11 cellular contexts compared by ENCODE assay signal in the genomic region with DNA sequence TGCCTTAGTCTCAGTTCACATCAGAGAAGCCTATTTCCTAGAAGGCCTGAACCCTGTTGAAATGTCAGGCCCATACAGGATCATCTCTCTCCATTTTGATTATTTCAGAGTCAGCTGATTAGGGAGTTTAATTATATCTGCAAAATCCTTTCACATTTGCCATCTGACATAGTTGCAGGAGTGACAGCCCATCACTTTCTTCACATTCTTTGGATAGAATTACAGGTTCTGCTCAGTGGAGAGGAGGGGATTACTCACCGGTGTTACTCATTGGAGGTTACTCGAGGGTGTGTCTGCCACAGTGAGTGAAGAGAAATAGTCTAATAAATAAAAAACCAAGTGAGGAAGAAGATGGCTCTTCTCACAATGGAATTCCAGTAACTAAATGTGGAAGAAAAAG.
DNase-seq lines count a peak whose midpoint lies in the region; TF ChIP-seq lines count a peak whose summit lies in the region.
"Had no signal": no experiment of that assay in that cellular context is flagged by ENCODE, and none has a peak within 500 bp of the region (broad histone marks: within the 10 kb centered on the region; RNA-seq: fewer than 3 reads in every experiment).

No MANE protein-coding gene starts in this region.

- DNase-seq in activated naive CD4-positive, alpha-beta T cell treated with anti-CD3 and anti-CD28 coated beads, Interleukin-2, amount 10 ng/mL, durations not matched to agents 7 days and 5 days, result no peak
- DNase-seq in SJCRH30 (peak; percentile 23 to 33), fibroblast of peridontal ligament (ENCODE audit: extremely low read depth) (peak; percentile 34), endothelial cell (ENCODE audit: low spot score) (no peak), DMS79 treated with DMSO at 0.1 percent for 48 hours (lab: John Stamatoyannopoulos, UW) (no peak), NCI-H1694 (lab: John Stamatoyannopoulos, UW) (no peak)
- DNase-seq: NCI-H1436, T-cell, upper lobe of left lung had no signal

- H3K27ac Mint-ChIP-seq in activated naive CD4-positive, alpha-beta T cell treated with anti-CD3 and anti-CD28 coated beads, Interleukin-2, amount 50 U/mL, for 24 hours, result peak overlapping the region; percentile 68
- H3K27ac Mint-ChIP-seq in activated naive CD4-positive, alpha-beta T cell treated with anti-CD3 and anti-CD28 coated beads, Interleukin-2, amount 10 ng/mL, durations not matched to agents 7 days and 5 days, result no peak overlapping the region
- peak overlapping the region; percentile 50 for H3K27ac Mint-ChIP-seq in stimulated activated naive CD8-positive, alpha-beta T cell treated with anti-CD3 and anti-CD28 coated beads, Interleukin-15, Interleukin-2, amounts not matched to agents 100 ng/mL and 50 ng/mL, for 24 hours
- no peak overlapping the region for H3K27ac Mint-ChIP-seq in endothelial cell (ENCODE audit: unreplicated experiment)
- H3K27ac Mint-ChIP-seq: T-cell had no signal

- H3K4me3 ChIP-seq in SJCRH30, result no peak overlapping the region
- H3K4me3 ChIP-seq: upper lobe of left lung had no signal

- H3K4me1 Mint-ChIP-seq in activated naive CD4-positive, alpha-beta T cell treated with anti-CD3 and anti-CD28 coated beads, Interleukin-2, amount 50 U/mL, for 24 hours, result peaks cover 58% of the 10 kb centered on the region
- peaks cover 16% of the 10 kb centered on the region for H3K4me1 Mint-ChIP-seq in activated naive CD4-positive, alpha-beta T cell treated with anti-CD3 and anti-CD28 coated beads, Interleukin-2, amount 10 ng/mL, durations not matched to agents 7 days and 5 days
- peaks cover 69% of the 10 kb centered on the region for H3K4me1 Mint-ChIP-seq in stimulated activated naive CD8-positive, alpha-beta T cell treated with anti-CD3 and anti-CD28 coated beads, Interleukin-15, Interleukin-2, amounts not matched to agents 100 ng/mL and 50 ng/mL, for 24 hours (ENCODE audit: low read depth)
- no peaks in the 10 kb centered on the region for H3K4me1 Mint-ChIP-seq in endothelial cell (ENCODE audit: unreplicated experiment)

- peaks cover 13% of the 10 kb centered on the region for H3K36me3 Mint-ChIP-seq in activated naive CD4-positive, alpha-beta T cell treated with anti-CD3 and anti-CD28 coated beads, Interleukin-2, amount 50 U/mL, for 24 hours
- H3K36me3 Mint-ChIP-seq in activated naive CD4-positive, alpha-beta T cell treated with anti-CD3 and anti-CD28 coated beads, Interleukin-2, amount 10 ng/mL, durations not matched to agents 7 days and 5 days, result peaks cover 17% of the 10 kb centered on the region
- peaks cover 28% of the 10 kb centered on the region for H3K36me3 Mint-ChIP-seq in stimulated activated naive CD8-positive, alpha-beta T cell treated with anti-CD3 and anti-CD28 coated beads, Interleukin-15, Interleukin-2, amounts not matched to agents 100 ng/mL and 50 ng/mL, for 24 hours (ENCODE audit: low read depth)
- H3K36me3 Mint-ChIP-seq in endothelial cell (ENCODE audit: low read depth, unreplicated experiment), result peaks cover 3% of the 10 kb centered on the region

- H3K4me3 Mint-ChIP-seq in activated naive CD4-positive, alpha-beta T cell treated with anti-CD3 and anti-CD28 coated beads, Interleukin-2, amount 50 U/mL, for 24 hours, result no peak overlapping the region
- H3K4me3 Mint-ChIP-seq in activated naive CD4-positive, alpha-beta T cell treated with anti-CD3 and anti-CD28 coated beads, Interleukin-2, amount 10 ng/mL, durations not matched to agents 7 days and 5 days, result no peak overlapping the region
- no peak overlapping the region for H3K4me3 Mint-ChIP-seq in stimulated activated naive CD8-positive, alpha-beta T cell treated with anti-CD3 and anti-CD28 coated beads, Interleukin-15, Interleukin-2, amounts not matched to agents 100 ng/mL and 50 ng/mL, for 24 hours
- no peak overlapping the region for H3K4me3 Mint-ChIP-seq in endothelial cell (ENCODE audit: unreplicated experiment)
- H3K4me3 Mint-ChIP-seq: T-cell had no signal

- H3K36me3 ChIP-seq in SJCRH30, result 0 out of 2 replicates have a peak, but pooled peaks cover 3% of the 10 kb centered on the region

- no peaks in the 10 kb centered on the region for H3K9me3 ChIP-seq in SJCRH30 (replicated peaks)
- H3K9me3 ChIP-seq: upper lobe of left lung had no signal

- peaks cover 9% of the 10 kb centered on the region; the same call in 1 of the 2 replicates for H3K4me1 ChIP-seq in SJCRH30

- H3K27me3 ChIP-seq in SJCRH30, result no peaks in the 10 kb centered on the region
- H3K27me3 ChIP-seq: upper lobe of left lung had no signal

- H3K27ac ChIP-seq in SJCRH30, result no peak overlapping the region
- H3K27ac ChIP-seq: upper lobe of left lung had no signal

- CTCF ChIA-PET in activated naive CD4-positive, alpha-beta T cell treated with anti-CD3 and anti-CD28 coated beads, Interleukin-2, amount 10 ng/mL, durations not matched to agents 7 days and 5 days (lab: Charles Lee), result no interaction called here

- H3K9me3 Mint-ChIP-seq in activated naive CD4-positive, alpha-beta T cell treated with anti-CD3 and anti-CD28 coated beads, Interleukin-2, amount 50 U/mL, for 24 hours, result no peaks in the 10 kb centered on the region
- no peaks in the 10 kb centered on the region for H3K9me3 Mint-ChIP-seq in activated naive CD4-positive, alpha-beta T cell treated with anti-CD3 and anti-CD28 coated beads, Interleukin-2, amount 10 ng/mL, durations not matched to agents 7 days and 5 days
- H3K9me3 Mint-ChIP-seq in stimulated activated naive CD8-positive, alpha-beta T cell treated with anti-CD3 and anti-CD28 coated beads, Interleukin-15, Interleukin-2, amounts not matched to agents 100 ng/mL and 50 ng/mL, for 24 hours, result no peaks in the 10 kb centered on the region
- no peaks in the 10 kb centered on the region for H3K9me3 Mint-ChIP-seq in endothelial cell (ENCODE audit: unreplicated experiment)
- H3K9me3 Mint-ChIP-seq: T-cell had no signal

- no peaks in the 10 kb centered on the region for H3K27me3 Mint-ChIP-seq in activated naive CD4-positive, alpha-beta T cell treated with anti-CD3 and anti-CD28 coated beads, Interleukin-2, amount 50 U/mL, for 24 hours
- H3K27me3 Mint-ChIP-seq in activated naive CD4-positive, alpha-beta T cell treated with anti-CD3 and anti-CD28 coated beads, Interleukin-2, amount 10 ng/mL, durations not matched to agents 7 days and 5 days, result no peaks in the 10 kb centered on the region
- no peaks in the 10 kb centered on the region for H3K27me3 Mint-ChIP-seq in stimulated activated naive CD8-positive, alpha-beta T cell treated with anti-CD3 and anti-CD28 coated beads, Interleukin-15, Interleukin-2, amounts not matched to agents 100 ng/mL and 50 ng/mL, for 24 hours
- no peaks in the 10 kb centered on the region for H3K27me3 Mint-ChIP-seq in endothelial cell (ENCODE audit: unreplicated experiment)
- H3K27me3 Mint-ChIP-seq: T-cell had no signal

- no peak for TF ChIP-seq CTCF in endothelial cell (IDR thresholded peaks at IDR 0.05; ENCODE audit: unreplicated experiment)

Comparison
In these comparisons a context has a peak if more than half of its experiments do, and no peak if none do; other contexts are left out.
1. H3K27ac Mint-ChIP-seq: peak in activated naive CD4-positive, alpha-beta T cell treated with anti-CD3 and anti-CD28 coated beads, Interleukin-2, amount 50 U/mL, for 24 hours (single experiment) and stimulated activated naive CD8-positive, alpha-beta T cell treated with anti-CD3 and anti-CD28 coated beads, Interleukin-15, Interleukin-2, amounts not matched to agents 100 ng/mL and 50 ng/mL, for 24 hours (single experiment); none in activated naive CD4-positive, alpha-beta T cell treated with anti-CD3 and anti-CD28 coated beads, Interleukin-2, amount 10 ng/mL, durations not matched to agents 7 days and 5 days (single experiment) and endothelial cell (single experiment).
2. DNase-seq: peak in SJCRH30 (2 of 2) and fibroblast of peridontal ligament (single experiment); none in activated naive CD4-positive, alpha-beta T cell treated with anti-CD3 and anti-CD28 coated beads, Interleukin-2, amount 10 ng/mL, durations not matched to agents 7 days and 5 days (single experiment), endothelial cell (single experiment), DMS79 treated with DMSO at 0.1 percent for 48 hours (single experiment) and NCI-H1694 (single experiment).